ENCODE assay signal across 8 cellular contexts in the genomic region with DNA sequence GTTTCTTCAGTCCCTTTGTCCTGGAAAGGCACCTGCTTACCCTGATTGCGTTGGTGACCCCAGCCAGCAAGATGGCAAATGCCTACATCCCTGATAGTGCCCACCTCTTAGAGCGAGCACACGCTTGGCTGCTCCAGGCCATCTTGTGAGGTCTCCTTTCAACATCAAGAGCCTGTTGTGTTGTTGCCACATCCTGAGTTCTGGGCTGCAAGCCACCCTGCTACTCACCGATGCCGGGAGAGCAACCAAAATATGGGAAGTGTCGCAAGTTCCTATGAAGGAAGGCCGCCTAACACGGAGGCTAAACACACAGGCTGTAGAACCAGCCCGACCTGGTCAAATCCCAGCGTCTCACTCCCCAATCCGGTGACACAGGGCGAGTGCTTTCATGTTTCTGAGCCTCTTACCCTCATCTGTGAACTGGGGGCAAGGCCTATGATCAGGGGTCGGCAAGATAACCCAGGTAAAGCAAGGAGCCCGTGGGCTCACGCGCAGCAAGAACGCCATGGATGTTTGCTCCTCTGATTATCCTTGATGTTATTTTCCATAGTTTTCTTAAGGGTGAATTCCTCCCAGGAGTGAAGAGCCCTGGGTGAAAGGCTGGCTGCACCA.
DNase-seq lines count a peak whose midpoint lies in the region; ATAC-seq and TF ChIP-seq lines count a peak whose summit lies in the region.

No MANE protein-coding gene starts in this region.

- H3K4me3 Mint-ChIP-seq in endothelial cell (ENCODE audit: unreplicated experiment): no peak overlapping the region

- TF ChIP-seq CTCF in LNCaP clone FGC (IDR thresholded peaks at IDR 0.05; ENCODE audit: control insufficient read depth, extremely low read depth, insufficient read depth) (no peak), GM10266 (IDR thresholded peaks at IDR 0.05; ENCODE audit: control insufficient read depth, insufficient read depth, low read depth, missing control alignments) (no peak), endothelial cell (IDR thresholded peaks at IDR 0.05; ENCODE audit: unreplicated experiment) (no peak)

- no peak for ATAC-seq in HG02642 (IDR thresholded peaks at IDR 0.05; ENCODE audit: poor library complexity, unreplicated experiment)

- peaks cover 1% of the 10 kb centered on the region for H3K27me3 Mint-ChIP-seq in endothelial cell (ENCODE audit: unreplicated experiment)

- no peaks in the 10 kb centered on the region for H3K4me1 Mint-ChIP-seq in endothelial cell (ENCODE audit: unreplicated experiment)

- DNase-seq in LNCaP clone FGC (ENCODE audit: low read depth) (peak; percentile 35), amygdala (lab: John Stamatoyannopoulos, UW) (peak in 34 of 56 donors; percentile 4 to 75 (median 29)), hypothalamus (lab: John Stamatoyannopoulos, UW) (peak in 32 of 51 donors; percentile 7 to 80 (median 38)), stromal cell of bone marrow (ENCODE audit: low read depth) (peak; percentile 83), GM10266 (ENCODE audit: extremely low spot score) (no peak), endothelial cell (ENCODE audit: low spot score) (no peak)
- DNase-seq in stimulated activated naive CD4-positive, alpha-beta T cell treated with Interleukin-2 at 50 U/mL for 16 hours (lab: John Stamatoyannopoulos, UW): no peak

- H3K27ac Mint-ChIP-seq in endothelial cell (ENCODE audit: unreplicated experiment): no peak overlapping the region

- H3K36me3 Mint-ChIP-seq in endothelial cell (ENCODE audit: low read depth, unreplicated experiment): peaks cover 22% of the 10 kb centered on the region

- H3K4me3 ChIP-seq in LNCaP clone FGC (ENCODE audit: low read depth, low read length): no peak overlapping the region

- H3K9me3 Mint-ChIP-seq in endothelial cell (ENCODE audit: unreplicated experiment): no peaks in the 10 kb centered on the region

Comparison
In these comparisons a context has a peak if more than half of its experiments do, and no peak if none do; other contexts are left out.
1. DNase-seq: peak in LNCaP clone FGC (single experiment), amygdala (34 of 56), hypothalamus (32 of 51) and stromal cell of bone marrow (single experiment); none in stimulated activated naive CD4-positive, alpha-beta T cell treated with Interleukin-2 at 50 U/mL for 16 hours (single experiment), GM10266 (single experiment) and endothelial cell (single experiment).